ENCODE assay signal across 8 cellular contexts in genomic region chr22:42069801-42070516, GRCh38. TPM values are rescaled to one million over a fixed set of nuclear protein-coding genes. Genes with fewer than 3 reads are reported as not detected.
DNase-seq lines count a peak whose midpoint lies in the region; ATAC-seq and TF ChIP-seq lines count a peak whose summit lies in the region.

No MANE protein-coding gene starts in this region.

- no peaks in the 10 kb centered on the region for H3K27me3 Mint-ChIP-seq in neural crest cell (ENCODE audit: low read depth)

- DNase-seq in ELR (ENCODE audit: low read depth) (peak; percentile 28), HFF-Myc (ENCODE audit: extremely low read depth, low read depth) (no peak), esophagus squamous epithelium (lab: John Stamatoyannopoulos, UW) (no peak), neural crest cell (ENCODE audit: low read depth, low spot score) (no peak), dermis blood vessel endothelial cell (no peak)

- H3K36me3 Mint-ChIP-seq in neural crest cell (ENCODE audit: low read depth): peaks cover 7% of the 10 kb centered on the region

- TF ChIP-seq POLR2A in esophagus squamous epithelium (IDR thresholded peaks at IDR 0.05): no peak

- H3K9me3 ChIP-seq in esophagus squamous epithelium: no peaks in the 10 kb centered on the region

- peaks cover 11 to 38% (median 14%) of the 10 kb centered on the region in 3 donors for H3K36me3 ChIP-seq in esophagus squamous epithelium

- H3K4me1 Mint-ChIP-seq in neural crest cell: peaks cover 32% of the 10 kb centered on the region

- peak overlapping the region; percentile 90 to 96 (median 92) for H3K27ac ChIP-seq in esophagus squamous epithelium

- ATAC-seq in SK-N-SH treated with all-trans-retinoic acid at 6 μM for 48 hours (peak; percentile 55), HG02588 (IDR thresholded peaks at IDR 0.05; ENCODE audit: unreplicated experiment) (no peak), GM18520 (IDR thresholded peaks at IDR 0.05; ENCODE audit: unreplicated experiment) (no peak)

- intact Hi-C loops in esophagus squamous epithelium (cut with DNase I): no loop called here

- H3K4me1 ChIP-seq in esophagus squamous epithelium: peaks cover 20 to 55% (median 21%) of the 10 kb centered on the region in 3 donors

- H3K27me3 ChIP-seq in esophagus squamous epithelium: no peaks in the 10 kb centered on the region

- peak overlapping the region; percentile 93 for H3K27ac Mint-ChIP-seq in neural crest cell (ENCODE audit: unreplicated experiment)

- TF ChIP-seq CTCF in HFF-Myc (IDR thresholded peaks at IDR 0.05; ENCODE audit: low read depth, low read length, missing control alignments) (no peak), esophagus squamous epithelium (IDR thresholded peaks at IDR 0.05) (no peak), neural crest cell (conservative IDR thresholded peaks at IDR 0.05) (no peak)

- H3K4me3 ChIP-seq in HFF-Myc (replicated peaks; ENCODE audit: low read depth, low read length) (peak overlapping the region; percentile 56), esophagus squamous epithelium (peak overlapping the region; percentile 51 to 84 (median 68))

- peak overlapping the region; percentile 94 for H3K4me3 Mint-ChIP-seq in neural crest cell

- no peaks in the 10 kb centered on the region for H3K9me3 Mint-ChIP-seq in neural crest cell

- 16 to 43% methylated on average over 7 to 14 of the region's 19 CpGs for WGBS in esophagus squamous epithelium, 2 donors

TF ChIP-seq in SK-N-SH treated with all-trans-retinoic acid at 6 μM for 48 hours, 23 proteins besides CTCF, POLR2A, EP300 and RAD21:
- TF ChIP-seq CSRNP3 (CRISPR knock-in tag; IDR thresholded peaks at IDR 0.05) (no peak), ZNF70 (CRISPR knock-in tag; IDR thresholded peaks at IDR 0.05) (no peak), OSR1 (CRISPR knock-in tag; IDR thresholded peaks at IDR 0.05) (no peak), PPARA (CRISPR knock-in tag; IDR thresholded peaks at IDR 0.05; ENCODE audit: borderline replicate concordance) (no peak), ZC3H10 (CRISPR knock-in tag; IDR thresholded peaks at IDR 0.05) (no peak), BACH2 (CRISPR knock-in tag; IDR thresholded peaks at IDR 0.05; ENCODE audit: borderline replicate concordance) (no peak), CREB5 (CRISPR knock-in tag; IDR thresholded peaks at IDR 0.05; ENCODE audit: low read depth) (no peak), GLIS3 (CRISPR knock-in tag; IDR thresholded peaks at IDR 0.05) (no peak), ZNF8 (CRISPR knock-in tag; IDR thresholded peaks at IDR 0.05) (no peak), ARNTL (CRISPR knock-in tag; IDR thresholded peaks at IDR 0.05; ENCODE audit: borderline replicate concordance, low read depth) (no peak), TSHZ2 (CRISPR knock-in tag; IDR thresholded peaks at IDR 0.05) (no peak), TCF4 (CRISPR knock-in tag; IDR thresholded peaks at IDR 0.05; ENCODE audit: borderline replicate concordance) (no peak), SNAI2 (CRISPR knock-in tag; IDR thresholded peaks at IDR 0.05) (no peak), ESRRG (CRISPR knock-in tag; IDR thresholded peaks at IDR 0.05) (no peak), ZNF565 (CRISPR knock-in tag; conservative IDR thresholded peaks at IDR 0.05; ENCODE audit: low read depth) (no peak), ZFP30 (CRISPR knock-in tag; IDR thresholded peaks at IDR 0.05) (no peak), ZFP3 (CRISPR knock-in tag; IDR thresholded peaks at IDR 0.05) (no peak), PATZ1 (CRISPR knock-in tag; IDR thresholded peaks at IDR 0.05; ENCODE audit: borderline replicate concordance) (no peak), ISL1 (CRISPR knock-in tag; IDR thresholded peaks at IDR 0.05) (no peak)
- TF ChIP-seq, protein P1, sequence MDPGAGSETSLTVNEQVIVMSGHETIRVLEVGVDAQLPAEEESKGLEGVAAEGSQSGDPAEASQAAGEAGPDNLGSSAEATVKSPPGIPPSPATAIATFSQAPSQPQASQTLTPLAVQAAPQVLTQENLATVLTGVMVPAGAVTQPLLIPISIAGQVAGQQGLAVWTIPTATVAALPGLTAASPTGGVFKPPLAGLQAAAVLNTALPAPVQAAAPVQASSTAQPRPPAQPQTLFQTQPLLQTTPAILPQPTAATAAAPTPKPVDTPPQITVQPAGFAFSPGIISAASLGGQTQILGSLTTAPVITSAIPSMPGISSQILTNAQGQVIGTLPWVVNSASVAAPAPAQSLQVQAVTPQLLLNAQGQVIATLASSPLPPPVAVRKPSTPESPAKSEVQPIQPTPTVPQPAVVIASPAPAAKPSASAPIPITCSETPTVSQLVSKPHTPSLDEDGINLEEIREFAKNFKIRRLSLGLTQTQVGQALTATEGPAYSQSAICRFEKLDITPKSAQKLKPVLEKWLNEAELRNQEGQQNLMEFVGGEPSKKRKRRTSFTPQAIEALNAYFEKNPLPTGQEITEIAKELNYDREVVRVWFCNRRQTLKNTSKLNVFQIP (CRISPR knock-in tag; IDR thresholded peaks at IDR 0.05; ENCODE audit: borderline replicate concordance, low read depth): no peak
TF ChIP-seq in SK-N-SH treated with all-trans-retinoic acid at 6 μM for 48 hours: peak in this region for 0.

RNA-seq across cellular contexts. Expression of gene NAGA, which starts 0.7 kb away (rescaled TPM):
- 10 to 100 TPM; 14.9 to 24.8 (median 19.9) TPM for total RNA-seq in esophagus squamous epithelium
- 21.2 and 21.4 TPM in 2 replicates for total RNA-seq in neural crest cell
- total RNA-seq in dermis blood vessel endothelial cell: 22.6 and 36.9 TPM in 2 replicates

RNA-seq across cellular contexts. Expression of gene PHETA2, which starts 4.1 kb away (rescaled TPM):
- total RNA-seq in esophagus squamous epithelium (10 to 100 TPM in 2 of 4 donors, 1 to 10 TPM in 2; 6.3 to 14.5 (median 9.5) TPM), neural crest cell (1.3 and 1.5 TPM in 2 replicates), dermis blood vessel endothelial cell (25.7 and 32.8 TPM in 2 replicates)

RNA-seq across cellular contexts. Expression of gene SMDT1, which starts 9.5 kb away (rescaled TPM):
- total RNA-seq in esophagus squamous epithelium: 10 to 100 TPM in 1 of 4 donors, 1 to 10 TPM in 3; 4.9 to 15.4 (median 8.6) TPM
- total RNA-seq in neural crest cell: 65.7 and 70.9 TPM in 2 replicates
- 3.6 and 5.4 TPM in 2 replicates for total RNA-seq in dermis blood vessel endothelial cell

RNA-seq across cellular contexts. Expression of gene NDUFA6, which starts 20.6 kb away (rescaled TPM):
- 10 to 100 TPM; 65.0 to 72.4 (median 67.1) TPM for total RNA-seq in esophagus squamous epithelium
- 104 and 120 TPM in 2 replicates for total RNA-seq in neural crest cell
- total RNA-seq in dermis blood vessel endothelial cell: 38.1 and 42.7 TPM in 2 replicates
